ENCODE assay signal across 1 cellular context in the genomic region with DNA sequence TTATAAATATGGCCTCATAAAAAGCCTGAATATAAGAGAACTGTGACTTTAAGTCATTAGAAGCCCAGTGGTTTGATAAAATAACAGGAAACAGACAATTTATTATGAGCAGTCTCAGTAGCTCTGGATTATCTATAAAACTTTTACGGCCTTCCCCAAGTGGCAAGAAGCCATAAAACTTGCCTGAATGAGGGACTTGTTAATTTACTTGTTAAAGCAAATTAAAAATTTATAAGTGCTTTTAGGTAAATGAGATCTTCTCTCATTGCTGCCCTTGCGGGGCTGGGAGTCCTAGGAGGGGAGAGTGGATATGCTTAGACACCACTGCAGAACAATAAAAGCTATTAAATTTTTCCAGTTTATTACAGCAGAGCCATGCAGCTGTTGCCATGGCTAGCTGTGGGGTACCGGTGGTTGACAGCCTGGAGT.
TF ChIP-seq lines count a peak whose summit lies in the region.

No MANE protein-coding gene starts in this region.

TF ChIP-seq in HEK293, 187 proteins besides CTCF, POLR2A, EP300 and RAD21 (continued from another document and continues in another):
- TF ChIP-seq ZNF561 (tag by site-specific recombination; IDR thresholded peaks at IDR 0.05; ENCODE audit: borderline replicate concordance): peak; percentile 92
- TF ChIP-seq ZNF768 (tag by site-specific recombination; IDR thresholded peaks at IDR 0.05): no peak
- no peak for TF ChIP-seq ZNF416 (tag by site-specific recombination; IDR thresholded peaks at IDR 0.05)
- no peak for TF ChIP-seq YY2 (tag by site-specific recombination; IDR thresholded peaks at IDR 0.05)
- TF ChIP-seq ZSCAN23 (tag by site-specific recombination; IDR thresholded peaks at IDR 0.05): no peak
- peak; percentile 63 for TF ChIP-seq KLF1 (tag by site-specific recombination; IDR thresholded peaks at IDR 0.05)
- no peak for TF ChIP-seq ZNF521 (tag by site-specific recombination; IDR thresholded peaks at IDR 0.05)
- peak; percentile 95 for TF ChIP-seq WT1 (tag by site-specific recombination; IDR thresholded peaks at IDR 0.05)
- no peak for TF ChIP-seq ZBTB20 (tag by site-specific recombination; IDR thresholded peaks at IDR 0.05)
- TF ChIP-seq ZNF121 (tag by site-specific recombination; IDR thresholded peaks at IDR 0.05): no peak
- TF ChIP-seq ZNF426 (tag by site-specific recombination; IDR thresholded peaks at IDR 0.05): no peak
- no peak for TF ChIP-seq ZNF776 (tag by site-specific recombination; IDR thresholded peaks at IDR 0.05; ENCODE audit: borderline replicate concordance)
- TF ChIP-seq ZNF600 (tag by site-specific recombination; IDR thresholded peaks at IDR 0.05): no peak
- no peak for TF ChIP-seq SP2 (tag by site-specific recombination; IDR thresholded peaks at IDR 0.05)
- no peak for TF ChIP-seq SALL2 (tag by site-specific recombination; IDR thresholded peaks at IDR 0.05; ENCODE audit: borderline replicate concordance)
- TF ChIP-seq GLI2 (tag by site-specific recombination; IDR thresholded peaks at IDR 0.05; ENCODE audit: borderline replicate concordance, low read depth): peak; percentile 96
- no peak for TF ChIP-seq ZNF677 (tag by site-specific recombination; IDR thresholded peaks at IDR 0.05)
- TF ChIP-seq ZNF391 (tag by site-specific recombination; IDR thresholded peaks at IDR 0.05; ENCODE audit: borderline replicate concordance, low read depth): peak; percentile 63; the same call in 1 of the 2 replicates
- peak; percentile 47; the same call in 1 of the 2 replicates for TF ChIP-seq TCF7L2 (IDR thresholded peaks at IDR 0.05; ENCODE audit: borderline replicate concordance, low read depth, low read length)
- TF ChIP-seq ZNF132 (tag by site-specific recombination; IDR thresholded peaks at IDR 0.05; ENCODE audit: borderline replicate concordance): no peak
- TF ChIP-seq, protein P1, sequence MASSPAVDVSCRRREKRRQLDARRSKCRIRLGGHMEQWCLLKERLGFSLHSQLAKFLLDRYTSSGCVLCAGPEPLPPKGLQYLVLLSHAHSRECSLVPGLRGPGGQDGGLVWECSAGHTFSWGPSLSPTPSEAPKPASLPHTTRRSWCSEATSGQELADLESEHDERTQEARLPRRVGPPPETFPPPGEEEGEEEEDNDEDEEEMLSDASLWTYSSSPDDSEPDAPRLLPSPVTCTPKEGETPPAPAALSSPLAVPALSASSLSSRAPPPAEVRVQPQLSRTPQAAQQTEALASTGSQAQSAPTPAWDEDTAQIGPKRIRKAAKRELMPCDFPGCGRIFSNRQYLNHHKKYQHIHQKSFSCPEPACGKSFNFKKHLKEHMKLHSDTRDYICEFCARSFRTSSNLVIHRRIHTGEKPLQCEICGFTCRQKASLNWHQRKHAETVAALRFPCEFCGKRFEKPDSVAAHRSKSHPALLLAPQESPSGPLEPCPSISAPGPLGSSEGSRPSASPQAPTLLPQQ (tag by site-specific recombination; IDR thresholded peaks at IDR 0.05): no peak; the same call in 1 of the 2 replicates
- peak; percentile 88 for TF ChIP-seq OVOL3 (tag by site-specific recombination; IDR thresholded peaks at IDR 0.05)
- TF ChIP-seq, protein P2, sequence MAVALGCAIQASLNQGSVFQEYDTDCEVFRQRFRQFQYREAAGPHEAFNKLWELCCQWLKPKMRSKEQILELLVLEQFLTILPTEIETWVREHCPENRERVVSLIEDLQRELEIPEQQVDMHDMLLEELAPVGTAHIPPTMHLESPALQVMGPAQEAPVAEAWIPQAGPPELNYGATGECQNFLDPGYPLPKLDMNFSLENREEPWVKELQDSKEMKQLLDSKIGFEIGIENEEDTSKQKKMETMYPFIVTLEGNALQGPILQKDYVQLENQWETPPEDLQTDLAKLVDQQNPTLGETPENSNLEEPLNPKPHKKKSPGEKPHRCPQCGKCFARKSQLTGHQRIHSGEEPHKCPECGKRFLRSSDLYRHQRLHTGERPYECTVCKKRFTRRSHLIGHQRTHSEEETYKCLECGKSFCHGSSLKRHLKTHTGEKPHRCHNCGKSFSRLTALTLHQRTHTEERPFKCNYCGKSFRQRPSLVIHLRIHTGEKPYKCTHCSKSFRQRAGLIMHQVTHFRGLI (tag by site-specific recombination; IDR thresholded peaks at IDR 0.05): peak; percentile 73; the same call in 1 of the 2 replicates
- TF ChIP-seq, protein P3, sequence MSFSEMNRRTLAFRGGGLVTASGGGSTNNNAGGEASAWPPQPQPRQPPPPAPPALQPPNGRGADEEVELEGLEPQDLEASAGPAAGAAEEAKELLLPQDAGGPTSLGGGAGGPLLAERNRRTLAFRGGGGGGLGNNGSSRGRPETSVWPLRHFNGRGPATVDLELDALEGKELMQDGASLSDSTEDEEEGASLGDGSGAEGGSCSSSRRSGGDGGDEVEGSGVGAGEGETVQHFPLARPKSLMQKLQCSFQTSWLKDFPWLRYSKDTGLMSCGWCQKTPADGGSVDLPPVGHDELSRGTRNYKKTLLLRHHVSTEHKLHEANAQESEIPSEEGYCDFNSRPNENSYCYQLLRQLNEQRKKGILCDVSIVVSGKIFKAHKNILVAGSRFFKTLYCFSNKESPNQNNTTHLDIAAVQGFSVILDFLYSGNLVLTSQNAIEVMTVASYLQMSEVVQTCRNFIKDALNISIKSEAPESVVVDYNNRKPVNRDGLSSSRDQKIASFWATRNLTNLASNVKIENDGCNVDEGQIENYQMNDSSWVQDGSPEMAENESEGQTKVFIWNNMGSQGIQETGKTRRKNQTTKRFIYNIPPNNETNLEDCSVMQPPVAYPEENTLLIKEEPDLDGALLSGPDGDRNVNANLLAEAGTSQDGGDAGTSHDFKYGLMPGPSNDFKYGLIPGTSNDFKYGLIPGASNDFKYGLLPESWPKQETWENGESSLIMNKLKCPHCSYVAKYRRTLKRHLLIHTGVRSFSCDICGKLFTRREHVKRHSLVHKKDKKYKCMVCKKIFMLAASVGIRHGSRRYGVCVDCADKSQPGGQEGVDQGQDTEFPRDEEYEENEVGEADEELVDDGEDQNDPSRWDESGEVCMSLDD (tag by site-specific recombination; IDR thresholded peaks at IDR 0.05): no peak
- no peak for TF ChIP-seq ZNF707 (tag by site-specific recombination; IDR thresholded peaks at IDR 0.05)
- TF ChIP-seq, protein P4, sequence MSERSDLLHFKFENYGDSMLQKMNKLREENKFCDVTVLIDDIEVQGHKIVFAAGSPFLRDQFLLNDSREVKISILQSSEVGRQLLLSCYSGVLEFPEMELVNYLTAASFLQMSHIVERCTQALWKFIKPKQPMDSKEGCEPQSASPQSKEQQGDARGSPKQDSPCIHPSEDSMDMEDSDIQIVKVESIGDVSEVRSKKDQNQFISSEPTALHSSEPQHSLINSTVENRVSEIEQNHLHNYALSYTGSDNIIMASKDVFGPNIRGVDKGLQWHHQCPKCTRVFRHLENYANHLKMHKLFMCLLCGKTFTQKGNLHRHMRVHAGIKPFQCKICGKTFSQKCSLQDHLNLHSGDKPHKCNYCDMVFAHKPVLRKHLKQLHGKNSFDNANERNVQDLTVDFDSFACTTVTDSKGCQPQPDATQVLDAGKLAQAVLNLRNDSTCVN (tag by site-specific recombination; optimal IDR thresholded peaks at IDR 0.05): no peak
- no peak for TF ChIP-seq ZNF335 (tag by site-specific recombination; conservative IDR thresholded peaks at IDR 0.05)
- TF ChIP-seq ZNF660 (tag by site-specific recombination; IDR thresholded peaks at IDR 0.05): no peak
- TF ChIP-seq ZNF184 (tag by site-specific recombination; IDR thresholded peaks at IDR 0.05): 0 out of 2 replicates have a peak, but pooled peaks have one; percentile 41
- TF ChIP-seq, protein P5, sequence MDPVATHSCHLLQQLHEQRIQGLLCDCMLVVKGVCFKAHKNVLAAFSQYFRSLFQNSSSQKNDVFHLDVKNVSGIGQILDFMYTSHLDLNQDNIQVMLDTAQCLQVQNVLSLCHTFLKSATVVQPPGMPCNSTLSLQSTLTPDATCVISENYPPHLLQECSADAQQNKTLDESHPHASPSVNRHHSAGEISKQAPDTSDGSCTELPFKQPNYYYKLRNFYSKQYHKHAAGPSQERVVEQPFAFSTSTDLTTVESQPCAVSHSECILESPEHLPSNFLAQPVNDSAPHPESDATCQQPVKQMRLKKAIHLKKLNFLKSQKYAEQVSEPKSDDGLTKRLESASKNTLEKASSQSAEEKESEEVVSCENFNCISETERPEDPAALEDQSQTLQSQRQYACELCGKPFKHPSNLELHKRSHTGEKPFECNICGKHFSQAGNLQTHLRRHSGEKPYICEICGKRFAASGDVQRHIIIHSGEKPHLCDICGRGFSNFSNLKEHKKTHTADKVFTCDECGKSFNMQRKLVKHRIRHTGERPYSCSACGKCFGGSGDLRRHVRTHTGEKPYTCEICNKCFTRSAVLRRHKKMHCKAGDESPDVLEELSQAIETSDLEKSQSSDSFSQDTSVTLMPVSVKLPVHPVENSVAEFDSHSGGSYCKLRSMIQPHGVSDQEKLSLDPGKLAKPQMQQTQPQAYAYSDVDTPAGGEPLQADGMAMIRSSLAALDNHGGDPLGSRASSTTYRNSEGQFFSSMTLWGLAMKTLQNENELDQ (tag by site-specific recombination; IDR thresholded peaks at IDR 0.05; ENCODE audit: low read depth): no peak
- TF ChIP-seq ZNF37A (tag by site-specific recombination; IDR thresholded peaks at IDR 0.05): no peak
- peak; percentile 35; the same call in 1 of the 2 replicates for TF ChIP-seq ZNF76 (tag by site-specific recombination; IDR thresholded peaks at IDR 0.05; ENCODE audit: borderline replicate concordance, low read depth)
- no peak for TF ChIP-seq ZNF830 (tag by site-specific recombination; IDR thresholded peaks at IDR 0.05; ENCODE audit: low read depth)
- TF ChIP-seq ZNF221 (tag by site-specific recombination; IDR thresholded peaks at IDR 0.05; ENCODE audit: borderline replicate concordance): no peak
- TF ChIP-seq, protein P6, sequence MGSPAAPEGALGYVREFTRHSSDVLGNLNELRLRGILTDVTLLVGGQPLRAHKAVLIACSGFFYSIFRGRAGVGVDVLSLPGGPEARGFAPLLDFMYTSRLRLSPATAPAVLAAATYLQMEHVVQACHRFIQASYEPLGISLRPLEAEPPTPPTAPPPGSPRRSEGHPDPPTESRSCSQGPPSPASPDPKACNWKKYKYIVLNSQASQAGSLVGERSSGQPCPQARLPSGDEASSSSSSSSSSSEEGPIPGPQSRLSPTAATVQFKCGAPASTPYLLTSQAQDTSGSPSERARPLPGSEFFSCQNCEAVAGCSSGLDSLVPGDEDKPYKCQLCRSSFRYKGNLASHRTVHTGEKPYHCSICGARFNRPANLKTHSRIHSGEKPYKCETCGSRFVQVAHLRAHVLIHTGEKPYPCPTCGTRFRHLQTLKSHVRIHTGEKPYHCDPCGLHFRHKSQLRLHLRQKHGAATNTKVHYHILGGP (tag by site-specific recombination; IDR thresholded peaks at IDR 0.05): peak; percentile 92
- TF ChIP-seq ZNF785 (tag by site-specific recombination; IDR thresholded peaks at IDR 0.05): no peak
- no peak for TF ChIP-seq ZNF48 (tag by site-specific recombination; IDR thresholded peaks at IDR 0.05)
- TF ChIP-seq ZNF629 (tag by site-specific recombination; IDR thresholded peaks at IDR 0.05): peak; percentile 74
- TF ChIP-seq ZNF555 (tag by site-specific recombination; conservative IDR thresholded peaks at IDR 0.05): no peak
- no peak for TF ChIP-seq HOXC10 (CRISPR knock-in tag; IDR thresholded peaks at IDR 0.05)
- no peak for TF ChIP-seq ZNF529 (tag by site-specific recombination; IDR thresholded peaks at IDR 0.05; ENCODE audit: insufficient replicate concordance)
- no peak for TF ChIP-seq ZNF548 (tag by site-specific recombination; IDR thresholded peaks at IDR 0.05)
- TF ChIP-seq, protein P7, sequence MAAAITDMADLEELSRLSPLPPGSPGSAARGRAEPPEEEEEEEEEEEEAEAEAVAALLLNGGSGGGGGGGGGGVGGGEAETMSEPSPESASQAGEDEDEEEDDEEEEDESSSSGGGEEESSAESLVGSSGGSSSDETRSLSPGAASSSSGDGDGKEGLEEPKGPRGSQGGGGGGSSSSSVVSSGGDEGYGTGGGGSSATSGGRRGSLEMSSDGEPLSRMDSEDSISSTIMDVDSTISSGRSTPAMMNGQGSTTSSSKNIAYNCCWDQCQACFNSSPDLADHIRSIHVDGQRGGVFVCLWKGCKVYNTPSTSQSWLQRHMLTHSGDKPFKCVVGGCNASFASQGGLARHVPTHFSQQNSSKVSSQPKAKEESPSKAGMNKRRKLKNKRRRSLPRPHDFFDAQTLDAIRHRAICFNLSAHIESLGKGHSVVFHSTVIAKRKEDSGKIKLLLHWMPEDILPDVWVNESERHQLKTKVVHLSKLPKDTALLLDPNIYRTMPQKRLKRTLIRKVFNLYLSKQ (tag by site-specific recombination; IDR thresholded peaks at IDR 0.05; ENCODE audit: borderline replicate concordance): no peak
- TF ChIP-seq ZNF544 (tag by site-specific recombination; IDR thresholded peaks at IDR 0.05): no peak
- TF ChIP-seq ZNF112 (tag by site-specific recombination; IDR thresholded peaks at IDR 0.05): no peak
- no peak for TF ChIP-seq ZNF10 (tag by site-specific recombination; IDR thresholded peaks at IDR 0.05)
- TF ChIP-seq ZFP69B (tag by site-specific recombination; IDR thresholded peaks at IDR 0.05): no peak
- TF ChIP-seq, protein P8, sequence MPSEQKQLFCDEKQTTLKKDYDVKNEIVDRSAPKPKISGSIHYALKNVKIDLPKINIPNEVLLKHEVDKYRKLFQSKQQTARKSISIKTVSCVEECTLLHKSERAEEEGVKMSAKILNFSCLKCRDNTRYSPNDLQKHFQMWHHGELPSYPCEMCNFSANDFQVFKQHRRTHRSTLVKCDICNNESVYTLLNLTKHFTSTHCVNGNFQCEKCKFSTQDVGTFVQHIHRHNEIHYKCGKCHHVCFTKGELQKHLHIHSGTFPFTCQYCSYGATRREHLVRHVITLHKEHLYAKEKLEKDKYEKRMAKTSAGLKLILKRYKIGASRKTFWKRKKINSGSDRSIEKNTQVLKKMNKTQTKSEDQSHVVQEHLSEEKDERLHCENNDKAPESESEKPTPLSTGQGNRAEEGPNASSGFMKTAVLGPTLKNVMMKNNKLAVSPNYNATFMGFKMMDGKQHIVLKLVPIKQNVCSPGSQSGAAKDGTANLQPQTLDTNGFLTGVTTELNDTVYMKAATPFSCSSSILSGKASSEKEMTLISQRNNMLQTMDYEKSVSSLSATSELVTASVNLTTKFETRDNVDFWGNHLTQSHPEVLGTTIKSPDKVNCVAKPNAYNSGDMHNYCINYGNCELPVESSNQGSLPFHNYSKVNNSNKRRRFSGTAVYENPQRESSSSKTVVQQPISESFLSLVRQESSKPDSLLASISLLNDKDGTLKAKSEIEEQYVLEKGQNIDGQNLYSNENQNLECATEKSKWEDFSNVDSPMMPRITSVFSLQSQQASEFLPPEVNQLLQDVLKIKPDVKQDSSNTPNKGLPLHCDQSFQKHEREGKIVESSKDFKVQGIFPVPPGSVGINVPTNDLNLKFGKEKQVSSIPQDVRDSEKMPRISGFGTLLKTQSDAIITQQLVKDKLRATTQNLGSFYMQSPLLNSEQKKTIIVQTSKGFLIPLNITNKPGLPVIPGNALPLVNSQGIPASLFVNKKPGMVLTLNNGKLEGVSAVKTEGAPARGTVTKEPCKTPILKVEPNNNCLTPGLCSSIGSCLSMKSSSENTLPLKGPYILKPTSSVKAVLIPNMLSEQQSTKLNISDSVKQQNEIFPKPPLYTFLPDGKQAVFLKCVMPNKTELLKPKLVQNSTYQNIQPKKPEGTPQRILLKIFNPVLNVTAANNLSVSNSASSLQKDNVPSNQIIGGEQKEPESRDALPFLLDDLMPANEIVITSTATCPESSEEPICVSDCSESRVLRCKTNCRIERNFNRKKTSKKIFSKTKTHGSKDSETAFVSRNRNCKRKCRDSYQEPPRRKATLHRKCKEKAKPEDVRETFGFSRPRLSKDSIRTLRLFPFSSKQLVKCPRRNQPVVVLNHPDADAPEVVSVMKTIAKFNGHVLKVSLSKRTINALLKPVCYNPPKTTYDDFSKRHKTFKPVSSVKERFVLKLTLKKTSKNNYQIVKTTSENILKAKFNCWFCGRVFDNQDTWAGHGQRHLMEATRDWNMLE (tag by site-specific recombination; conservative IDR thresholded peaks at IDR 0.05; ENCODE audit: low read depth): no peak
- TF ChIP-seq ZNF138 (tag by site-specific recombination; IDR thresholded peaks at IDR 0.05; ENCODE audit: borderline replicate concordance): no peak
